In genomic region chr11:61010466-61011238, GRCh38 we compare ENCODE assay signal across 27 cellular contexts. TPM values are rescaled to one million over a fixed set of nuclear protein-coding genes. Genes with fewer than 3 reads are reported as not detected.
DNase-seq lines count a peak whose midpoint lies in the region; ATAC-seq and TF ChIP-seq lines count a peak whose summit lies in the region.
"Had no signal": no experiment of that assay in that cellular context is flagged by ENCODE, and none has a peak within 500 bp of the region (broad histone marks: within the 10 kb centered on the region; RNA-seq: fewer than 3 reads in every experiment).

No MANE protein-coding gene starts in this region.

- peaks cover 71% of the 10 kb centered on the region for H3K4me1 Mint-ChIP-seq in activated T-cell treated with anti-CD3 and anti-CD28 coated beads, Interleukin-2, amount 50 U/mL, for 24 hours (ENCODE audit: low read depth)
- peaks cover 41% of the 10 kb centered on the region for H3K4me1 Mint-ChIP-seq in activated T-cell treated with anti-CD3 and anti-CD28 coated beads, Interleukin-2, amount 50 U/mL, for 4 hours (ENCODE audit: low read depth)
- H3K4me1 Mint-ChIP-seq in nephron progenitor cell = peaks cover 56% of the 10 kb centered on the region

- no peaks in the 10 kb centered on the region for H3K9me3 Mint-ChIP-seq in activated T-cell treated with anti-CD3 and anti-CD28 coated beads, Interleukin-2, amount 50 U/mL, for 24 hours
- no peaks in the 10 kb centered on the region for H3K9me3 Mint-ChIP-seq in activated T-cell treated with anti-CD3 and anti-CD28 coated beads, Interleukin-2, amount 50 U/mL, for 4 hours
- no peaks in the 10 kb centered on the region for H3K9me3 Mint-ChIP-seq in activated naive CD4-positive, alpha-beta T cell treated with anti-CD3 and anti-CD28 coated beads, Interleukin-2, amount 50 U/mL, for 72 hours
- no peaks in the 10 kb centered on the region for H3K9me3 Mint-ChIP-seq in nephron progenitor cell
- H3K9me3 Mint-ChIP-seq: naive B cell had no signal

- no peak for TF ChIP-seq EP300 in suprapubic skin (IDR thresholded peaks at IDR 0.05)

- H3K36me3 ChIP-seq in HEK293 (ENCODE audit: control insufficient read depth in 2 of 2, insufficient read depth in 1 of 2, low read length in 2 of 2) = no peaks in the 10 kb centered on the region
- H3K36me3 ChIP-seq in suprapubic skin = no peaks in the 10 kb centered on the region
- H3K36me3 ChIP-seq: esophagus muscularis mucosa, left lung had no signal

- CTCF ChIA-PET in HEK293 (lab: Yijun Ruan, JAX) = interaction anchor here (0.6 kb wide), 1 partner anchor 374 kb away, joined by 4 read pairs; no protein-coding TSS in a partner anchor

- peaks cover 16% of the 10 kb centered on the region for H3K27me3 ChIP-seq in suprapubic skin

- DNase-seq in activated T-cell treated with anti-CD3 and anti-CD28 coated beads, Interleukin-2, amount 50 U/mL, for 24 hours = no peak
- no peak for DNase-seq in activated T-cell treated with anti-CD3 and anti-CD28 coated beads, Interleukin-2, amount 50 U/mL, for 4 hours
- DNase-seq in activated naive CD4-positive, alpha-beta T cell treated with anti-CD3 and anti-CD28 coated beads, Interleukin-2, amount 50 U/mL, for 72 hours (ENCODE audit: low spot score in 2 of 2) = no peak
- DNase-seq in nephron progenitor cell (no peak), suprapubic skin (ENCODE audit: low spot score in 2 of 2) (no peak), RKO (ENCODE audit: low spot score) (no peak)
- DNase-seq: activated CD4-positive, alpha-beta T cell treated with anti-CD3 and anti-CD28 coated beads for 48 hours; Calu3; effector CD4-positive, alpha-beta T cell; foreskin melanocyte; H7; left lung; naive B cell; NCI-H1436 treated with DMSO at 0.1 percent for 48 hours; NCI-H510A; SIG-M5; small intestine; stimulated activated CD4-positive, alpha-beta T cell treated with anti-CD3 and anti-CD28 coated beads, Interleukin-2, amount 100 ng/mL, for 24 hours had no signal

- no peak overlapping the region for H3K27ac ChIP-seq in HEK293 (ENCODE audit: extremely low read depth, low read depth, low read length)
- H3K27ac ChIP-seq in suprapubic skin = no peak overlapping the region
- H3K27ac ChIP-seq: esophagus muscularis mucosa, hepatocyte, KMS-11, left lung had no signal

- no peak for TF ChIP-seq CTCF in HEK293 (tag by site-specific recombination; IDR thresholded peaks at IDR 0.05)
- no peak for TF ChIP-seq CTCF in nephron progenitor cell (IDR thresholded peaks at IDR 0.05)
- no peak for TF ChIP-seq CTCF in suprapubic skin (IDR thresholded peaks at IDR 0.05)

- POLR2A ChIA-PET in HEK293 (lab: Yijun Ruan, JAX) = no interaction called here

- H3K4me3 ChIP-seq in HEK293 (ENCODE audit: low read depth, low read length) (no peak overlapping the region), suprapubic skin (no peak overlapping the region)
- H3K4me3 ChIP-seq: esophagus muscularis mucosa, hepatocyte, left lung had no signal

- H3K36me3 Mint-ChIP-seq in activated T-cell treated with anti-CD3 and anti-CD28 coated beads, Interleukin-2, amount 50 U/mL, for 24 hours (ENCODE audit: low read depth) = peaks cover 97% of the 10 kb centered on the region
- H3K36me3 Mint-ChIP-seq in activated T-cell treated with anti-CD3 and anti-CD28 coated beads, Interleukin-2, amount 50 U/mL, for 4 hours (ENCODE audit: insufficient read depth) = peaks cover 53% of the 10 kb centered on the region
- peaks cover 33 to 61% of the 10 kb centered on the region in 2 donors for H3K36me3 Mint-ChIP-seq in activated naive CD4-positive, alpha-beta T cell treated with anti-CD3 and anti-CD28 coated beads, Interleukin-2, amount 50 U/mL, for 72 hours
- H3K36me3 Mint-ChIP-seq in nephron progenitor cell (ENCODE audit: low read depth) = no peaks in the 10 kb centered on the region
- H3K36me3 Mint-ChIP-seq: naive B cell had no signal

- H3K9me3 ChIP-seq in HEK293 (ENCODE audit: control insufficient read depth, insufficient read depth, low read depth, low read length) (no peaks in the 10 kb centered on the region), suprapubic skin (no peaks in the 10 kb centered on the region)
- H3K9me3 ChIP-seq: esophagus muscularis mucosa, left lung had no signal

- H3K4me1 ChIP-seq in HEK293 (ENCODE audit: control insufficient read depth, insufficient read depth, low read length) (no peaks in the 10 kb centered on the region), suprapubic skin (peaks cover 15% of the 10 kb centered on the region)

- peak overlapping the region; percentile 89 for H3K27ac Mint-ChIP-seq in activated T-cell treated with anti-CD3 and anti-CD28 coated beads, Interleukin-2, amount 50 U/mL, for 24 hours
- H3K27ac Mint-ChIP-seq in activated naive CD4-positive, alpha-beta T cell treated with anti-CD3 and anti-CD28 coated beads, Interleukin-2, amount 50 U/mL, for 72 hours = peak overlapping the region; percentile 36 to 98
- no peak overlapping the region for H3K27ac Mint-ChIP-seq in nephron progenitor cell

- WGBS in suprapubic skin = 76% methylated on average over 10 of the region's 16 CpGs

- no peak for ATAC-seq in activated T-cell treated with anti-CD3 and anti-CD28 coated beads, Interleukin-2, amount 50 U/mL, for 4 hours
- no peak for ATAC-seq in activated naive CD4-positive, alpha-beta T cell treated with anti-CD3 and anti-CD28 coated beads, Interleukin-2, amount 50 U/mL, for 72 hours
- ATAC-seq in esophagus mucosa = no peak
- ATAC-seq: left lung, Panc1 had no signal

- no peaks in the 10 kb centered on the region for H3K27me3 Mint-ChIP-seq in activated T-cell treated with anti-CD3 and anti-CD28 coated beads, Interleukin-2, amount 50 U/mL, for 24 hours
- H3K27me3 Mint-ChIP-seq in activated T-cell treated with anti-CD3 and anti-CD28 coated beads, Interleukin-2, amount 50 U/mL, for 4 hours (ENCODE audit: low read depth) = no peaks in the 10 kb centered on the region
- H3K27me3 Mint-ChIP-seq in nephron progenitor cell (ENCODE audit: low read depth, poor library complexity) = peaks cover 45% of the 10 kb centered on the region

- H3K4me3 Mint-ChIP-seq in activated T-cell treated with anti-CD3 and anti-CD28 coated beads, Interleukin-2, amount 50 U/mL, for 24 hours = no peak overlapping the region
- no peak overlapping the region for H3K4me3 Mint-ChIP-seq in activated T-cell treated with anti-CD3 and anti-CD28 coated beads, Interleukin-2, amount 50 U/mL, for 4 hours
- peak overlapping the region; percentile 46 for H3K4me3 Mint-ChIP-seq in nephron progenitor cell

- TF ChIP-seq POLR2A in suprapubic skin (IDR thresholded peaks at IDR 0.05) = no peak

TF ChIP-seq in HEK293, 187 proteins besides CTCF, POLR2A, EP300 and RAD21:
- TF ChIP-seq KLF16 (tag by site-specific recombination; IDR thresholded peaks at IDR 0.05) (no peak), ATF2 (tag by site-specific recombination; IDR thresholded peaks at IDR 0.05; ENCODE audit: low read depth) (no peak)
- TF ChIP-seq, protein P1, sequence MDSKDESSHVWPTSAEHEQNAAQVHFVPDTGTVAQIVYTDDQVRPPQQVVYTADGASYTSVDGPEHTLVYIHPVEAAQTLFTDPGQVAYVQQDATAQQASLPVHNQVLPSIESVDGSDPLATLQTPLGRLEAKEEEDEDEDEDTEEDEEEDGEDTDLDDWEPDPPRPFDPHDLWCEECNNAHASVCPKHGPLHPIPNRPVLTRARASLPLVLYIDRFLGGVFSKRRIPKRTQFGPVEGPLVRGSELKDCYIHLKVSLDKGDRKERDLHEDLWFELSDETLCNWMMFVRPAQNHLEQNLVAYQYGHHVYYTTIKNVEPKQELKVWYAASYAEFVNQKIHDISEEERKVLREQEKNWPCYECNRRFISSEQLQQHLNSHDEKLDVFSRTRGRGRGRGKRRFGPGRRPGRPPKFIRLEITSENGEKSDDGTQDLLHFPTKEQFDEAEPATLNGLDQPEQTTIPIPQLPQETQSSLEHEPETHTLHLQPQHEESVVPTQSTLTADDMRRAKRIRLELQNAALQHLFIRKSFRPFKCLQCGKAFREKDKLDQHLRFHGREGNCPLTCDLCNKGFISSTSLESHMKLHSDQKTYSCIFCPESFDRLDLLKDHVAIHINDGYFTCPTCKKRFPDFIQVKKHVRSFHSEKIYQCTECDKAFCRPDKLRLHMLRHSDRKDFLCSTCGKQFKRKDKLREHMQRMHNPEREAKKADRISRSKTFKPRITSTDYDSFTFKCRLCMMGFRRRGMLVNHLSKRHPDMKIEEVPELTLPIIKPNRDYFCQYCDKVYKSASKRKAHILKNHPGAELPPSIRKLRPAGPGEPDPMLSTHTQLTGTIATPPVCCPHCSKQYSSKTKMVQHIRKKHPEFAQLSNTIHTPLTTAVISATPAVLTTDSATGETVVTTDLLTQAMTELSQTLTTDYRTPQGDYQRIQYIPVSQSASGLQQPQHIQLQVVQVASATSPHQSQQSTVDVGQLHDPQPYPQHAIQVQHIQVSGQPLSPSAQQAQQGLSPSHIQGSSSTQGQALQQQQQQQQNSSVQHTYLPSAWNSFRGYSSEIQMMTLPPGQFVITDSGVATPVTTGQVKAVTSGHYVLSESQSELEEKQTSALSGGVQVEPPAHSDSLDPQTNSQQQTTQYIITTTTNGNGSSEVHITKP (tag by site-specific recombination; IDR thresholded peaks at IDR 0.05) = peak; percentile 65

RNA-seq across cellular contexts. Expression of gene CD6, which starts 39.2 kb away (rescaled TPM):
- total RNA-seq in activated T-cell treated with anti-CD3 and anti-CD28 coated beads, Interleukin-2, amount 50 U/mL, for 4 hours = 100 to 1,000 TPM; 638 to 711 (median 642) TPM
- total RNA-seq in activated naive CD4-positive, alpha-beta T cell treated with anti-CD3 and anti-CD28 coated beads, Interleukin-2, amount 50 U/mL, for 72 hours = 100 to 1,000 TPM; 227 to 339 TPM
- total RNA-seq in suprapubic skin (1 to 10 TPM in 2 of 4 donors, under 1 TPM in 2; 0.15 to 1.7 (median 1.2) TPM), esophagus mucosa (0.80 TPM)
- total RNA-seq: A673, H7, osteocyte, renal cortical epithelial cell had no signal

RNA-seq across cellular contexts. Expression of gene SLC15A3, which starts 58.7 kb away (rescaled TPM):
- 1 to 10 TPM; 3.8 to 6.1 (median 5.5) TPM for total RNA-seq in activated T-cell treated with anti-CD3 and anti-CD28 coated beads, Interleukin-2, amount 50 U/mL, for 4 hours
- total RNA-seq in activated naive CD4-positive, alpha-beta T cell treated with anti-CD3 and anti-CD28 coated beads, Interleukin-2, amount 50 U/mL, for 72 hours = 1 to 10 TPM; 5.9 to 9.0 TPM
- total RNA-seq in suprapubic skin (10 to 100 TPM in 2 of 4 donors, 1 to 10 TPM in 2; 1.7 to 10.5 (median 9.8) TPM), esophagus mucosa (3.9 TPM)
- total RNA-seq: A673 had no signal

Comparison
In these comparisons a context has a peak if more than half of its experiments do, and no peak if none do; other contexts are left out.
1. RNA of gene CD6, which starts 39.2 kb away (total RNA-seq): 638 to 711 TPM in activated T-cell treated with anti-CD3 and anti-CD28 coated beads, Interleukin-2, amount 50 U/mL, for 4 hours and 227 to 339 TPM in activated naive CD4-positive, alpha-beta T cell treated with anti-CD3 and anti-CD28 coated beads, Interleukin-2, amount 50 U/mL, for 72 hours; 0.15 to 1.7 TPM in suprapubic skin and 0.80 TPM in esophagus mucosa (single experiment); every median in the first group is over 10 times any median in the second.